Comparison of ENCODE assay signal across 10 cellular contexts in genomic region chr1:41599912-41600311, GRCh38.
DNase-seq lines count a peak whose midpoint lies in the region; ATAC-seq and TF ChIP-seq lines count a peak whose summit lies in the region.
"Had no signal": no experiment of that assay in that cellular context is flagged by ENCODE, and none has a peak within 500 bp of the region (broad histone marks: within the 10 kb centered on the region; RNA-seq: fewer than 3 reads in every experiment).

No MANE protein-coding gene starts in this region.

- H3K4me1 Mint-ChIP-seq in HFFc6 (ENCODE audit: low read depth) = peaks cover 18% of the 10 kb centered on the region

- H3K27ac Mint-ChIP-seq in HFFc6 = no peak overlapping the region
- H3K27ac Mint-ChIP-seq: T-helper 2 cell treated with Interferon-gamma antibody and Interleukin-4, amounts not matched to agents 5 μg/mL and 100 μg/mL, for 36 hours had no signal

- ATAC-seq in GM21447 (IDR thresholded peaks at IDR 0.05; ENCODE audit: unreplicated experiment) (no peak), GM21381 (IDR thresholded peaks at IDR 0.05; ENCODE audit: unreplicated experiment) (no peak)

- DNase-seq in ACHN (peak; percentile 23), HFFc6 (peak; percentile 13), astrocyte of the hippocampus (ENCODE audit: low read depth, low spot score) (peak; percentile 41), islet precursor cell (peak; percentile 12), cerebellum (ENCODE audit: low spot score) (no peak), NCI-H446 treated with DMSO at 0.1 percent for 48 hours (lab: John Stamatoyannopoulos, UW) (no peak)
- DNase-seq: NCI-H1694 treated with DMSO at 0.1 percent for 48 hours had no signal

- H3K27me3 Mint-ChIP-seq in HFFc6 (ENCODE audit: insufficient read depth) = no peaks in the 10 kb centered on the region

- in situ Hi-C loops in ACHN (cut with HindIII; ENCODE audit: low pct_ligation_motif_present, low pct_unique_long_range_greater_than_20kb, low sequenced_read_pairs) = no loop called here

- H3K4me3 Mint-ChIP-seq in HFFc6 = no peak overlapping the region
- H3K4me3 Mint-ChIP-seq: T-helper 2 cell treated with Interferon-gamma antibody and Interleukin-4, amounts not matched to agents 5 μg/mL and 100 μg/mL, for 36 hours had no signal

- H3K36me3 Mint-ChIP-seq in HFFc6 (ENCODE audit: low read depth) = peaks cover 10% of the 10 kb centered on the region; the same call in 1 of the 2 replicates

- no peaks in the 10 kb centered on the region for H3K9me3 Mint-ChIP-seq in HFFc6

- peak; percentile 86 for TF ChIP-seq CTCF in HFFc6 (IDR thresholded peaks at IDR 0.05)

Comparison
In these comparisons a context has a peak if more than half of its experiments do, and no peak if none do; other contexts are left out.
1. DNase-seq: peak in ACHN (single experiment), HFFc6 (single experiment), astrocyte of the hippocampus (single experiment) and islet precursor cell (single experiment); none in cerebellum (single experiment) and NCI-H446 treated with DMSO at 0.1 percent for 48 hours (single experiment).